Comparison of ENCODE assay signal across 8 cellular contexts in the genomic region with DNA sequence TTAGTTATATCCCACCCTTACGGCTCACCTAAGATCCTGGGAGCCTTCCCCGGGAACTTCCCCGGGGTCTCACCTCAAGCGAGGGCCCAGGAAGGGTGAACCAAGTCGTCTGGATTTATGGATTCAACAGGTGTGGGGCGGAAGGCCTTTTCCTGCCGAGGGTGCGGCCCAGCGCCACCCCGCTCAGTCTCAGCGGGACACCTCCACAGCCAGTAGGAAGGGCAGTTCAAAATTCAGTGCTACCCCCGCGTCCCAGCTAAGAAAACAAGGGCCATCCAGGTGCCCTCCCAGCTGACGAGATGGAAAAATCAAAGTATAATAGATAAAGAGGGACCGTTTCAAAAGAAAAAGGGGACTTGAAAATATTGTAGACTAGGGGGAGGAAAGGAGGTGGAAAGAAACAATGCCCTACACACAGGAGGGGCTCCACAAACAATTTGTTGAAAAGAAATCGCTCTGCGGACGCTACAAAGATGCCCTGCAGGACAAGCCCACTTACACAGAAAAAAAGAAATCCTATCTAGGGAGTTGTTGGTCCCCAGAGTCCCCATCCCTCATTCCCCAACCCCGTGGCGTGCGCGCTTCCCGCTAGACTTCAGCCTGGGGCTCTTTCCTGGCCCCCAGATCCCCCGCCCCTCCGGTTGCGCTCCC. TPM values are rescaled to one million over a fixed set of nuclear protein-coding genes. Genes with fewer than 3 reads are reported as not detected.
DNase-seq lines count a peak whose midpoint lies in the region; ATAC-seq and TF ChIP-seq lines count a peak whose summit lies in the region.

No MANE protein-coding gene starts in this region.

- WGBS in sigmoid colon, 2 donors: 9 to 38% methylated on average over 26 of the region's 26 CpGs

- H3K27ac ChIP-seq in sigmoid colon: peak overlapping the region; percentile 90 to 92 (median 91)

- DNase-seq in HAP-1 (ENCODE audit: low spot score in 2 of 2) (peak in 1 of 2 experiments; percentile 38), foreskin fibroblast (no peak), sigmoid colon (no peak), epidermal melanocyte (ENCODE audit: insufficient read length, low spot score) (no peak), GM13977 (ENCODE audit: low spot score) (no peak), UCSD-AML1 (lab: John Stamatoyannopoulos, UW; ENCODE audit: unreplicated experiment) (no peak)
- no peak for DNase-seq in T-helper 2 cell treated with Interferon-gamma antibody and Interleukin-4, amounts not matched to agents 5 μg/mL and 100 μg/mL, for 36 hours (ENCODE audit: low spot score)

- H3K4me3 Mint-ChIP-seq in T-helper 2 cell treated with Interferon-gamma antibody and Interleukin-4, amounts not matched to agents 5 μg/mL and 100 μg/mL, for 36 hours: peak overlapping the region; percentile 90

- no peak for TF ChIP-seq EP300 in sigmoid colon (IDR thresholded peaks at IDR 0.05)

- H3K36me3 ChIP-seq in HAP-1 (replicated peaks) (peaks cover 15% of the 10 kb centered on the region; the same call in 1 of the 2 replicates), sigmoid colon (no peaks in the 10 kb centered on the region)

- no peak for ATAC-seq in HG02884 (IDR thresholded peaks at IDR 0.05; ENCODE audit: unreplicated experiment)

- in situ Hi-C loops in HAP-1 (cut with MboI; ENCODE audit: low sequenced_read_pairs): no loop called here
- in situ Hi-C loops in GM13977 (cut with MboI; ENCODE audit: low pct_unique_long_range_greater_than_20kb, low sequenced_read_pairs, unreplicated experiment): no loop called here

- peaks cover 50% of the 10 kb centered on the region for H3K4me1 Mint-ChIP-seq in T-helper 2 cell treated with Interferon-gamma antibody and Interleukin-4, amounts not matched to agents 5 μg/mL and 100 μg/mL, for 36 hours (ENCODE audit: low read depth)

- peaks cover 13% of the 10 kb centered on the region for H3K4me1 ChIP-seq in HAP-1
- H3K4me1 ChIP-seq in sigmoid colon: peaks cover 0 to 37% (median 29%) of the 10 kb centered on the region in 4 donors

- H3K9me3 Mint-ChIP-seq in T-helper 2 cell treated with Interferon-gamma antibody and Interleukin-4, amounts not matched to agents 5 μg/mL and 100 μg/mL, for 36 hours: no peaks in the 10 kb centered on the region

- no peak for TF ChIP-seq POLR2A in sigmoid colon (IDR thresholded peaks at IDR 0.05)

- peak overlapping the region; percentile 86 for H3K27ac Mint-ChIP-seq in T-helper 2 cell treated with Interferon-gamma antibody and Interleukin-4, amounts not matched to agents 5 μg/mL and 100 μg/mL, for 36 hours

- intact Hi-C loops in sigmoid colon (cut with DNase I): no loop called here

- H3K27me3 ChIP-seq in HAP-1 (ENCODE audit: low read depth) (no peaks in the 10 kb centered on the region), sigmoid colon (no peaks in the 10 kb centered on the region)

- H3K4me3 ChIP-seq in HAP-1 (peak overlapping the region; percentile 90), foreskin fibroblast (ENCODE audit: low read depth in 1 of 2, low read length in 2 of 2) (peak overlapping the region; percentile 71 to 76), sigmoid colon (peak overlapping the region; percentile 70 to 85 (median 78))

- H3K9me3 ChIP-seq in HAP-1 (no peaks in the 10 kb centered on the region), sigmoid colon (no peaks in the 10 kb centered on the region)

- peaks cover 45% of the 10 kb centered on the region for H3K36me3 Mint-ChIP-seq in T-helper 2 cell treated with Interferon-gamma antibody and Interleukin-4, amounts not matched to agents 5 μg/mL and 100 μg/mL, for 36 hours (ENCODE audit: low read depth)

- H3K27me3 Mint-ChIP-seq in T-helper 2 cell treated with Interferon-gamma antibody and Interleukin-4, amounts not matched to agents 5 μg/mL and 100 μg/mL, for 36 hours (ENCODE audit: low read depth): peaks cover 5% of the 10 kb centered on the region

- TF ChIP-seq CTCF in foreskin fibroblast (IDR thresholded peaks at IDR 0.05; ENCODE audit: low read depth, low read length): no peak
- TF ChIP-seq CTCF in sigmoid colon (IDR thresholded peaks at IDR 0.05): no peak
- TF ChIP-seq CTCF in GM13977 (IDR thresholded peaks at IDR 0.05; ENCODE audit: extremely low read depth, insufficient read depth, missing control alignments): no peak

RNA-seq across cellular contexts. Expression of gene SLC2A1, which starts 1.3 kb away (rescaled TPM):
- total RNA-seq in sigmoid colon: 10 to 100 TPM in 3 of 4 donors, 1 to 10 TPM in 1; 7.7 to 33.5 (median 15.3) TPM
- polyA plus RNA-seq in sigmoid colon: 10 to 100 TPM in 1 of 3 donors, 1 to 10 TPM in 2; 4.2 to 44.9 (median 8.8) TPM
